14 cellular contexts compared by ENCODE assay signal in the genomic region with DNA sequence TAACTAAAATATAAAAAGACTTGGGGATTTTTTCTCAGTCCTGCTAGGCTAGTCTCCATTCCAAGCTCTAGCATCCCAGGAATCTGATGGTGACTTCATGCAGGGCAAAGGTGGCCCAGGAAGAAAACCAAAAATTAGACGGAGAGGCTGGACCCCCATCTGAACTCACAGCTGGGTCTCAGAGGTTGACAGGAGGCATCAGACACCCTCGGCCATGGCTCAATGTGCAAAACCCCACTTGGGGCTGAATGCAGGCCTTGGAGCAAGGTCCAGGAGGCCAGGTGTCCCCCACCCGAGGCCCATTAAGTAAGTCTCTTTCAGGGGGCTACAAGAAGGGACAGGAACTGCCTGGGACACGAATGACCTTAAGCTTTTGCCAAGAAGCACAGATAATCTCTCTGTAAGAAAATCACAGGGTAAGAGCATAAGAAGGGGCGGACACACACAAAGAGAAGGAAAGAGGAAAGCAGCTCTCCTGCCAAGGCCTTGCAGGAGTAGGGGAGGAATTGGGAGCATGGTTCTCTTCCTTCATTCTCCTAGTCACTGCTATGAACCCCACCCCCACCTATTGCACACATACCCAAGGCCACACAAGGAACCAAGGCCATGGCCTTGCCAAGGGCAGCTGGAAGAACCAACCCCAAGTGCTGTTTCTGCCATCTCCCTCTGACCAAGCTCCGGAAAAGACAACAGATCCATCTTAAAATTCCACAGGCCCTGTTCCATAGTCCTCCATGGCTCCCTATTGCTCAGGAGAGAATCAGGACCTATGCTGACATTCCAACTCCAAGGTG. TPM values are rescaled to one million over a fixed set of nuclear protein-coding genes. Genes with fewer than 3 reads are reported as not detected.
DNase-seq lines count a peak whose midpoint lies in the region; ATAC-seq and TF ChIP-seq lines count a peak whose summit lies in the region.
"Had no signal": no experiment of that assay in that cellular context is flagged by ENCODE, and none has a peak within 500 bp of the region (broad histone marks: within the 10 kb centered on the region; RNA-seq: fewer than 3 reads in every experiment).

No MANE protein-coding gene starts in this region.

- TF ChIP-seq CTCF in choroid plexus epithelial cell (conservative IDR thresholded peaks at IDR 0.05; ENCODE audit: low read depth, low read length) (no peak), nephron (IDR thresholded peaks at IDR 0.05; ENCODE audit: unreplicated experiment in 3 of 3) (no peak), transverse colon (IDR thresholded peaks at IDR 0.05) (no peak)

- H3K27ac ChIP-seq in Karpas-422 (ENCODE audit: low read length) (peak overlapping the region; percentile 96), transverse colon (peak overlapping the region; percentile 9 to 52 (median 50))
- H3K27ac ChIP-seq: WERI-Rb-1 had no signal

- TF ChIP-seq POLR2A in transverse colon (IDR thresholded peaks at IDR 0.05), result no peak

- peak overlapping the region; percentile 60 for H3K9ac ChIP-seq in Karpas-422 (ENCODE audit: low read length)

- H3K9me3 Mint-ChIP-seq in nephron, result no peaks in the 10 kb centered on the region

- no peak for TF ChIP-seq EP300 in transverse colon (IDR thresholded peaks at IDR 0.05; ENCODE audit: low read depth)

- no peaks in the 10 kb centered on the region for H3K27me3 Mint-ChIP-seq in nephron (ENCODE audit: low read depth)

- peak overlapping the region; percentile 62 for H3K4me2 ChIP-seq in Karpas-422 (ENCODE audit: low read depth, low read length, poor library complexity, severe bottlenecking)

- H3K27me3 ChIP-seq in Karpas-422 (ENCODE audit: low read length) (no peaks in the 10 kb centered on the region), transverse colon (no peaks in the 10 kb centered on the region)
- H3K27me3 ChIP-seq: body of pancreas had no signal

- 0 out of 2 replicates have a peak, but pooled peaks cover 4% of the 10 kb centered on the region for H4K20me1 ChIP-seq in Karpas-422 (ENCODE audit: insufficient read depth, low read depth, low read length)

- no peak overlapping the region for H3K4me3 Mint-ChIP-seq in nephron

- H3K79me2 ChIP-seq in Karpas-422 (ENCODE audit: low read length), result peaks cover 80% of the 10 kb centered on the region

- H3K9me3 ChIP-seq in Karpas-422 (ENCODE audit: low read length) (no peaks in the 10 kb centered on the region), transverse colon (no peaks in the 10 kb centered on the region)
- H3K9me3 ChIP-seq: body of pancreas had no signal

- H3K4me1 Mint-ChIP-seq in nephron, result peaks cover 68% of the 10 kb centered on the region

- ATAC-seq in HG02798 (IDR thresholded peaks at IDR 0.05; ENCODE audit: poor library complexity, unreplicated experiment), result no peak
- no peak for ATAC-seq in left ventricle myocardium superior
- ATAC-seq in HG02852 (IDR thresholded peaks at IDR 0.05; ENCODE audit: unreplicated experiment), result no peak
- ATAC-seq: body of pancreas had no signal

- 63 to 77% methylated on average over 1 to 6 of the region's 6 CpGs for WGBS in transverse colon (ENCODE audit: low coverage in 1 of 2), 2 donors

- in situ Hi-C loops in transverse colon (cut with MboI; ENCODE audit: low pct_ligation_motif_present in 1 of 4, low pct_unique_long_range_greater_than_20kb in 1 of 4, low sequenced_read_pairs in 3 of 4), result no loop called here

- peaks cover 4% of the 10 kb centered on the region for H3K36me3 Mint-ChIP-seq in nephron (ENCODE audit: low read depth)

- DNase-seq in Karpas-422 (no peak), choroid plexus epithelial cell (ENCODE audit: low read depth) (peak; percentile 46), transverse colon (no peak), left ventricle myocardium superior (no peak)
- no peak for DNase-seq in effector CD4-positive, alpha-beta T cell
- DNase-seq: activated gamma-delta T cell treated with Interleukin-2 at 50 U/mL for 16 hours; body of pancreas; effector memory CD4-positive, alpha-beta T cell; NCI-H226; posterior cingulate gyrus; WERI-Rb-1 had no signal

- H3K27ac Mint-ChIP-seq in nephron, result peak overlapping the region; percentile 33 to 50 (median 47)

- no peaks in the 10 kb centered on the region for H3K9me2 ChIP-seq in Karpas-422 (replicated peaks; ENCODE audit: insufficient read depth, low read length)

- H3K36me3 ChIP-seq in Karpas-422 (ENCODE audit: insufficient read depth, low read length) (no peaks in the 10 kb centered on the region), transverse colon (no peaks in the 10 kb centered on the region)

- no peak overlapping the region for H2AFZ ChIP-seq in Karpas-422 (ENCODE audit: low read length)

- H3K4me1 ChIP-seq in Karpas-422 (ENCODE audit: low read length), result peaks cover 100% of the 10 kb centered on the region
- peaks cover 20 to 84% (median 60%) of the 10 kb centered on the region in 4 donors for H3K4me1 ChIP-seq in transverse colon

- H3K4me3 ChIP-seq in Karpas-422 (ENCODE audit: low read length) (0 out of 2 replicates have a peak overlapping the region, but pooled peaks have one; percentile 16), choroid plexus epithelial cell (ENCODE audit: low read depth, low read length) (no peak overlapping the region), transverse colon (no peak overlapping the region)
- H3K4me3 ChIP-seq: body of pancreas had no signal

- intact Hi-C loops in transverse colon (cut with DNase I; ENCODE audit: low total_unique reads) (no loop called here), left ventricle myocardium superior (cut with micrococcal nuclease) (no loop called here)

RNA-seq across cellular contexts. Expression of a gene that starts 31.6 kb away (rescaled TPM):
- total RNA-seq in Karpas-422 (2014; rRNA removed; shearing (Covaris generic); ENCODE audit: low replicate concordance), result 19.3 and 24.1 TPM in 2 replicates
- total RNA-seq in transverse colon, result 10 to 100 TPM in 2 of 4 donors, 1 to 10 TPM in 2; 8.4 to 15.4 (median 11.7) TPM
- 10.4 TPM for total RNA-seq in left ventricle myocardium superior
